Comparison of ENCODE assay signal across 28 cellular contexts in genomic region chr5:2999926-3000325, GRCh38.
"Had no signal": no experiment of that assay in that cellular context is flagged by ENCODE, and none has a peak within 500 bp of the region (broad histone marks: within the 10 kb centered on the region; RNA-seq: fewer than 3 reads in every experiment).

No MANE protein-coding gene starts in this region.

- H3K4me1 ChIP-seq: pancreas, prostate gland, right lobe of liver, sigmoid colon, suprapubic skin, testis, tibial artery, transverse colon, upper lobe of left lung, uterus had no signal

- H3K36me3 Mint-ChIP-seq: naive thymus-derived CD4-positive, alpha-beta T cell; natural killer cell; neural progenitor cell; stimulated activated memory B cell treated with anti-CD40 and anti-IgM and Interleukin-4, amounts not matched to agents 10 μg/mL and 1 μg/mL and 100 μg/mL, for 72 hours had no signal

- DNase-seq: naive thymus-derived CD4-positive, alpha-beta T cell; natural killer cell; occipital lobe; retina; right cardiac atrium; right lobe of liver; sigmoid colon; small intestine; stimulated activated CD4-positive, alpha-beta T cell treated with anti-CD3 and anti-CD28 coated beads, Interleukin-15, amount 100 ng/mL, for 24 hours; stimulated activated CD4-positive, alpha-beta T cell treated with anti-CD3 and anti-CD28 coated beads, Interleukin-2, amount 100 ng/mL, for 24 hours; stimulated activated CD4-positive, alpha-beta T cell treated with anti-CD3 and anti-CD28 coated beads, Interleukin-4, amount 100 ng/mL, for 1 hour; stimulated activated CD4-positive, alpha-beta T cell treated with anti-CD3 and anti-CD28 coated beads, Interleukin-4, amount 100 ng/mL, for 4 hours; stimulated activated CD8-positive, alpha-beta memory T cell treated with anti-CD3 and anti-CD28 coated beads, Interleukin-4, amount 100 ng/mL, for 48 hours; stimulated activated naive CD4-positive, alpha-beta T cell; stimulated activated naive CD8-positive, alpha-beta T cell treated with anti-CD3 and anti-CD28 coated beads, Interleukin-15, amount 100 ng/mL, for 72 hours; stimulated activated naive CD8-positive, alpha-beta T cell treated with anti-CD3 and anti-CD28 coated beads, Interleukin-15, Interleukin-2, amounts not matched to agents 100 U/mL and 50 U/mL, for 24 hours; substantia nigra; testis; transverse colon; upper lobe of left lung; uterus had no signal

- H3K4me1 Mint-ChIP-seq: naive thymus-derived CD4-positive, alpha-beta T cell; natural killer cell; nephron; stimulated activated memory B cell treated with anti-CD40 and anti-IgM and Interleukin-4, amounts not matched to agents 10 μg/mL and 1 μg/mL and 100 μg/mL, for 72 hours; stimulated activated naive CD8-positive, alpha-beta T cell treated with anti-CD3 and anti-CD28 coated beads, Interleukin-15, amount 100 ng/mL, for 72 hours had no signal

- H3K27me3 ChIP-seq: neural progenitor cell, right lobe of liver, sigmoid colon, testis, tibial artery, transverse colon, upper lobe of left lung, uterus had no signal

- H3K27ac Mint-ChIP-seq: natural killer cell; nephron; neural progenitor cell; stimulated activated memory B cell treated with anti-CD40 and anti-IgM and Interleukin-4, amounts not matched to agents 10 μg/mL and 1 μg/mL and 100 μg/mL, for 72 hours; stimulated activated naive CD8-positive, alpha-beta T cell treated with anti-CD3 and anti-CD28 coated beads, Interleukin-15, amount 100 ng/mL, for 72 hours had no signal

- H3K36me3 ChIP-seq: neural progenitor cell, pancreas, prostate gland, right lobe of liver, sigmoid colon, suprapubic skin, tibial artery, transverse colon, upper lobe of left lung, uterus had no signal

- H3K27ac ChIP-seq: neural progenitor cell, pancreas, prostate gland, right lobe of liver, sigmoid colon, suprapubic skin, testis, tibial artery, transverse colon, upper lobe of left lung, uterus had no signal

- H3K27me3 Mint-ChIP-seq: naive thymus-derived CD4-positive, alpha-beta T cell; stimulated activated memory B cell treated with anti-CD40 and anti-IgM and Interleukin-4, amounts not matched to agents 10 μg/mL and 1 μg/mL and 100 μg/mL, for 72 hours; stimulated activated naive CD8-positive, alpha-beta T cell treated with anti-CD3 and anti-CD28 coated beads, Interleukin-15, amount 100 ng/mL, for 72 hours had no signal

- ATAC-seq: naive thymus-derived CD4-positive, alpha-beta T cell; natural killer cell; pancreas; right cardiac atrium; right lobe of liver; stimulated activated memory B cell treated with anti-CD40 and anti-IgM and Interleukin-4, amounts not matched to agents 10 μg/mL and 1 μg/mL and 100 μg/mL, for 72 hours; stimulated activated naive CD8-positive, alpha-beta T cell treated with anti-CD3 and anti-CD28 coated beads, Interleukin-15, amount 100 ng/mL, for 72 hours; stimulated activated naive CD8-positive, alpha-beta T cell treated with anti-CD3 and anti-CD28 coated beads, Interleukin-15, Interleukin-2, amounts not matched to agents 100 U/mL and 50 U/mL, for 24 hours had no signal

- H3K9me3 Mint-ChIP-seq: nephron; stimulated activated memory B cell treated with anti-CD40 and anti-IgM and Interleukin-4, amounts not matched to agents 10 μg/mL and 1 μg/mL and 100 μg/mL, for 72 hours had no signal

- H3K9me3 ChIP-seq: pancreas, prostate gland, right lobe of liver, sigmoid colon, suprapubic skin, testis, tibial artery, transverse colon, upper lobe of left lung, uterus had no signal

- H3K4me3 Mint-ChIP-seq: naive thymus-derived CD4-positive, alpha-beta T cell; natural killer cell; nephron; neural progenitor cell; stimulated activated memory B cell treated with anti-CD40 and anti-IgM and Interleukin-4, amounts not matched to agents 10 μg/mL and 1 μg/mL and 100 μg/mL, for 72 hours; stimulated activated naive CD8-positive, alpha-beta T cell treated with anti-CD3 and anti-CD28 coated beads, Interleukin-15, amount 100 ng/mL, for 72 hours had no signal

- H3K4me3 ChIP-seq: neural progenitor cell, pancreas, prostate gland, right lobe of liver, sigmoid colon, suprapubic skin, testis, tibial artery, transverse colon, upper lobe of left lung, uterus had no signal
